ENCODE assay signal across 9 cellular contexts in the genomic region with DNA sequence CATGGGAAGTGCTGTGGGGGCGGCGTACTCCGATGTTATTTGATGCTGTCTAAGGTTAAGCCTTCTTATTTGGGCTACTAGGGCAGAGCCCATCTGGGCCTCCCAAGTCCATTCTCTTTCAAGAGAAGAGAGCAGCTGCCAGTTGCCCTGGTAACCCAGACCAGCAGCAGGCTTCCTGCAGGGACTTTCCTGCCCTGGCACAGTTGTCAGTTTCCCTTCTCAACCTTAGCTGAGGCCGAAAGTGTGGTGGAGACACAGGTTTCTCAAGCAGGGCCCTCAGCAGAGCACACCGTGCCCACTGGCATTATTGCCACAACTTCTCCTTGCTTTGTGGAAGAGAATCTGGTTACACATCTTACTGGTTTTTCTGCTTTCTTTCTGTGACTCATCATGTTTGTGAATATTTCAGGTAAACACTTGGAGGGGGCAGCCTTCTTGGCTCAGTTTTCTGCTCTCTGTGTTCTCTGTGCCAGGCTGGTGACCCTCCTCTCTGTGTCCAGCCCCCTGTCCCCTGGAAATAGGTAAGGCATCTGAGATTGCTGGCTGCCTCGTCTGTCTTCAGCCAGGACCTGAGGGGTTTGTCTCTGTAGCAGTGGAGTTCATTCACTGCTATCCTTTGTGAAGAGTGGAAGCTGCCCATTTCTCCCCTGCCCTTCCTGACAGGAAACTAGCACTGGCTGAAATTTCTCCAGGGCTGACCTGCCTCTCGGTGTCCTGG.
A peak's percentile ranks its signal among the peaks of the same experiment; 100 is the strongest.
DNase-seq lines count a peak whose midpoint lies in the region; ATAC-seq, FAIRE-seq and TF ChIP-seq lines count a peak whose summit lies in the region.
"Had no signal": no experiment of that assay in that cellular context is flagged by ENCODE, and none has a peak within 500 bp of the region (broad histone marks: within the 10 kb centered on the region; RNA-seq: fewer than 3 reads in every experiment).

No MANE protein-coding gene starts in this region.

- RAD21 ChIA-PET in HCT116 (lab: Charles Lee; ENCODE audit: low non-redundant PET in 1 of 2, low total read pairs in 2 of 2, uncharacterized antibody in 2 of 2, unreplicated experiment in 2 of 2): interaction anchor here (0.7 to 0.8 kb wide), 2 partner anchors 8 to 281 kb away, joined by 3 read pairs; no protein-coding TSS in a partner anchor

- DNase-seq in GM12891 (ENCODE audit: insufficient read length, low spot score) (no peak), HCT116 (ENCODE audit: low read depth, low spot score) (peak; percentile 48), NCI-H345 treated with DMSO at 0.1 percent for 48 hours (lab: John Stamatoyannopoulos, UW; ENCODE audit: unreplicated experiment) (peak; percentile 22), medulla oblongata (ENCODE audit: extremely low spot score) (peak; percentile 50), GM13977 (ENCODE audit: low spot score) (no peak), NCI-H187 (lab: John Stamatoyannopoulos, UW) (no peak), putamen (ENCODE audit: low spot score) (no peak)
- peak; percentile 10 for DNase-seq in activated T-helper 9 cell treated with anti-CD3 and anti-CD28 coated beads, Interleukin-2, amount 50 U/mL, for 16 hours (ENCODE audit: low read depth)

- TF ChIP-seq CTCF in HCT116 (IDR thresholded peaks at IDR 0.05 in 2 of 3, conservative IDR thresholded peaks at IDR 0.05 in 1 of 3; ENCODE audit: borderline replicate concordance in 1 of 3, insufficient read depth in 1 of 3, low read depth in 2 of 3, low read length in 2 of 3) (no peak), GM13977 (IDR thresholded peaks at IDR 0.05; ENCODE audit: extremely low read depth, insufficient read depth, missing control alignments) (no peak)

- no peaks in the 10 kb centered on the region for H3K9me2 ChIP-seq in HCT116 (ENCODE audit: insufficient read depth)

- CTCF ChIA-PET in HCT116 (lab: Charles Lee): no interaction called here

- POLR2A ChIA-PET in HCT116 (lab: Charles Lee): no interaction called here

- H2AFZ ChIP-seq in HCT116 (ENCODE audit: low read depth, low read length, poor library complexity, severe bottlenecking): peak overlapping the region; percentile 10

- peak; percentile 47 for FAIRE-seq in GM12891 (lab: Jason Lieb, UNC)

- intact Hi-C loops in HCT116 (cut with micrococcal nuclease): loop anchor here (10.0 kb wide), 1 partner anchor 312 kb away; no protein-coding TSS in a partner anchor

- TF ChIP-seq POLR2A in GM12891 (IDR thresholded peaks at IDR 0.05; ENCODE audit: low read depth, low read length) (no peak; the same call in 1 of the 2 replicates), HCT116 (IDR thresholded peaks at IDR 0.05; ENCODE audit: borderline replicate concordance, extremely low read depth, insufficient read depth, insufficient read length) (no peak)

- H3K36me3 ChIP-seq in HCT116 (ENCODE audit: control insufficient read depth in 1 of 2, insufficient read depth in 2 of 2, low read length in 2 of 2): no peaks in the 10 kb centered on the region

- peak overlapping the region; percentile 87 for H3K4me2 ChIP-seq in HCT116 (ENCODE audit: low read length)

- peak overlapping the region; percentile 48 for H3K9ac ChIP-seq in HCT116 (ENCODE audit: low read length)

- H3K4me1 ChIP-seq in HCT116 (ENCODE audit: control insufficient read depth in 1 of 2, insufficient read depth in 2 of 2, low read length in 2 of 2): peaks cover 54 to 66% of the 10 kb centered on the region in 2 experiments

- in situ Hi-C loops in GM13977 (cut with MboI; ENCODE audit: low pct_unique_long_range_greater_than_20kb, low sequenced_read_pairs, unreplicated experiment): no loop called here

- no peaks in the 10 kb centered on the region for H3K79me2 ChIP-seq in HCT116 (ENCODE audit: insufficient read depth, low read length)

- H3K4me3 ChIP-seq in HCT116 (replicated peaks in 1 of 2; ENCODE audit: low read depth in 1 of 2, low read length in 2 of 2): peak overlapping the region; percentile 2 to 44; a peak in 2 of 4 replicates
- H3K4me3 ChIP-seq: lung had no signal

- ATAC-seq in HCT116: peak; percentile 4; the same call in 1 of the 2 replicates

- no TSS peak for BruUV-seq in HCT116 (replicated peaks; lab: Mats Ljungman, UMichigan)

- no peak for TF ChIP-seq RAD21 in HCT116 (IDR thresholded peaks at IDR 0.05; ENCODE audit: low read depth)

- no peaks in the 10 kb centered on the region for H3K27me3 ChIP-seq in HCT116 (ENCODE audit: insufficient read depth, low read length)

- no peaks in the 10 kb centered on the region for H3K9me3 ChIP-seq in HCT116 (ENCODE audit: control insufficient read depth in 1 of 2, insufficient read depth in 1 of 2, low read depth in 1 of 2, low read length in 2 of 2)

- H3K27ac ChIP-seq in HCT116 (ENCODE audit: low read depth, low read length): peak overlapping the region; percentile 97

- no peaks in the 10 kb centered on the region for H4K20me1 ChIP-seq in HCT116 (ENCODE audit: insufficient read depth)

TF ChIP-seq in GM12891, 5 proteins besides CTCF, POLR2A, EP300 and RAD21:
- TF ChIP-seq POLR2AphosphoS5 (IDR thresholded peaks at IDR 0.05; ENCODE audit: low read depth, low read length) (no peak), POU2F2 (IDR thresholded peaks at IDR 0.05; ENCODE audit: low read depth, low read length) (0 out of 2 replicates have a peak, but pooled peaks have one; percentile 26), TAF1 (IDR thresholded peaks at IDR 0.05; ENCODE audit: low read depth, low read length) (no peak), SPI1 (IDR thresholded peaks at IDR 0.05; ENCODE audit: low read depth, low read length) (no peak)

TF ChIP-seq in HCT116, 20 proteins besides CTCF, POLR2A, EP300 and RAD21:
- TF ChIP-seq ZNF274 (IDR thresholded peaks at IDR 0.05; ENCODE audit: low read depth, low read length) (no peak), EGR1 (IDR thresholded peaks at IDR 0.05; ENCODE audit: low read depth) (no peak), SRF (IDR thresholded peaks at IDR 0.05; ENCODE audit: low read depth) (no peak), POLR2AphosphoS5 (IDR thresholded peaks at IDR 0.05; ENCODE audit: low read depth, low read length) (peak; percentile 66), ATF3 (IDR thresholded peaks at IDR 0.05) (no peak), YY1 (IDR thresholded peaks at IDR 0.05; ENCODE audit: extremely low read depth, insufficient replicate concordance, low read depth, low read length) (peak; percentile 6), CEBPB (IDR thresholded peaks at IDR 0.05; ENCODE audit: low read depth) (no peak)
TF ChIP-seq in HCT116: peak in this region for 2.

Comparison
In these comparisons a context has a peak if more than half of its experiments do, and no peak if none do; other contexts are left out.
1. DNase-seq: peak in HCT116 (single experiment), NCI-H345 treated with DMSO at 0.1 percent for 48 hours (single experiment), activated T-helper 9 cell treated with anti-CD3 and anti-CD28 coated beads, Interleukin-2, amount 50 U/mL, for 16 hours (single experiment) and medulla oblongata (single experiment); none in GM12891 (single experiment), GM13977 (single experiment), NCI-H187 (0 of 2) and putamen (single experiment).